8 cellular contexts compared by ENCODE assay signal in the genomic region with DNA sequence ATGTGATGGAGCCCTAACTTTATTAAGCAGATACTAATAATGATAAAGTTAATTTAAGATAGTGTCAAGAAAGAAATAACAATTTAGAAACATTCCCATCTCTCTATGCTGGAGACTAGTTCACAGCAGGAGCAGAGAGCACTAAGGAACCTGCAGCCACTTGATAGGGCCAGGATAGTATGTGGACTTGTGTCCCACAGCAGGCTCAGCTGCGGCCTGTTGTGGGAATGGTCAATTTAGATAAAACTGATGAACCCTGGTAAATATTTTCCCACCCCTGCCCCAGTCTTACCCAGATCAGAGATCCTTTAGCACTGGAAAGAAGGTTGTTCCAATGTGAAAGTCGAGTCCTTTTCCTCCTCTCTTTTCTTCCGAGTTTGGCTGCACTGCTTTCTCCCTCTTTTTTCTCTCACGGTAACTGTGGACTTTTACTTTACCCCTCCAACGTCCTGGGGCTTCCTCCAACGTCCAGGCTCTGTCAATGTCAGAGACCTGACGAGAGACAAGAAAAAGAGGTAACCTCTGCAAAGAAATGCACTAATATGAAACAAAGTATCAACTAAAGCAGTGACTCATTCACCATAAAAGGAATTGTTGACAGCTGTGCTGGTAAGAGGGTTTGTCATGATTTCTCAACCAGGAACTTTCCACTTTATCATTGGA. TPM values are rescaled to one million over a fixed set of nuclear protein-coding genes. Genes with fewer than 3 reads are reported as not detected.
DNase-seq lines count a peak whose midpoint lies in the region; ATAC-seq and TF ChIP-seq lines count a peak whose summit lies in the region.

A gene with protein sequence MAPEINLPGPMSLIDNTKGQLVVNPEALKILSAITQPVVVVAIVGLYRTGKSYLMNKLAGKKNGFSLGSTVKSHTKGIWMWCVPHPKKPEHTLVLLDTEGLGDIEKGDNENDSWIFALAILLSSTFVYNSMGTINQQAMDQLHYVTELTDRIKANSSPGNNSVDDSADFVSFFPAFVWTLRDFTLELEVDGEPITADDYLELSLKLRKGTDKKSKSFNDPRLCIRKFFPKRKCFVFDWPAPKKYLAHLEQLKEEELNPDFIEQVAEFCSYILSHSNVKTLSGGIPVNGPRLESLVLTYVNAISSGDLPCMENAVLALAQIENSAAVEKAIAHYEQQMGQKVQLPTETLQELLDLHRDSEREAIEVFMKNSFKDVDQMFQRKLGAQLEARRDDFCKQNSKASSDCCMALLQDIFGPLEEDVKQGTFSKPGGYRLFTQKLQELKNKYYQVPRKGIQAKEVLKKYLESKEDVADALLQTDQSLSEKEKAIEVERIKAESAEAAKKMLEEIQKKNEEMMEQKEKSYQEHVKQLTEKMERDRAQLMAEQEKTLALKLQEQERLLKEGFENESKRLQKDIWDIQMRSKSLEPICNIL (minus strand): TSS at position 544 of the 663 bp plus-strand sequence. CDS start 4,148 bp downstream, outside the sequence.

- DNase-seq in GM12865 (ENCODE audit: low read depth) (peak; percentile 10), KBM-7 (peak; percentile 30), foreskin fibroblast (peak; percentile 52 to 72), pons (ENCODE audit: low spot score) (peak; percentile 78), superior temporal gyrus (ENCODE audit: extremely low spot score) (no peak), NCI-H526 treated with DMSO at 0.1 percent for 48 hours (lab: John Stamatoyannopoulos, UW) (no peak)
- DNase-seq in activated T-cell treated with anti-CD3 and anti-CD28 coated beads, Interleukin-2, amount 50 U/mL, for 4 hours: no peak

- H3K4me1 Mint-ChIP-seq in activated T-cell treated with anti-CD3 and anti-CD28 coated beads, Interleukin-2, amount 50 U/mL, for 4 hours (ENCODE audit: low read depth): peaks cover 64% of the 10 kb centered on the region

- in situ Hi-C loops in KBM-7 (cut with MboI; ENCODE audit: low pct_unique_long_range_greater_than_20kb, low sequenced_read_pairs): no loop called here

- H3K9me3 Mint-ChIP-seq in activated T-cell treated with anti-CD3 and anti-CD28 coated beads, Interleukin-2, amount 50 U/mL, for 4 hours: no peaks in the 10 kb centered on the region

- H3K4me3 Mint-ChIP-seq in activated T-cell treated with anti-CD3 and anti-CD28 coated beads, Interleukin-2, amount 50 U/mL, for 4 hours: peak within 1 kb of the TSS; percentile 98

- ATAC-seq in GM21786 (IDR thresholded peaks at IDR 0.05; ENCODE audit: unreplicated experiment): peak; percentile 88
- ATAC-seq in activated T-cell treated with anti-CD3 and anti-CD28 coated beads, Interleukin-2, amount 50 U/mL, for 4 hours: peak; percentile 76 to 86

- H3K36me3 Mint-ChIP-seq in activated T-cell treated with anti-CD3 and anti-CD28 coated beads, Interleukin-2, amount 50 U/mL, for 4 hours (ENCODE audit: insufficient read depth): peaks cover 32% of the 10 kb centered on the region

- no peaks in the 10 kb centered on the region for H3K27me3 Mint-ChIP-seq in activated T-cell treated with anti-CD3 and anti-CD28 coated beads, Interleukin-2, amount 50 U/mL, for 4 hours (ENCODE audit: low read depth)

- H3K4me3 ChIP-seq in GM12865 (ENCODE audit: low read depth, low read length): no peak within 1 kb of the TSS
- peak within 1 kb of the TSS; percentile 40 to 57 for H3K4me3 ChIP-seq in foreskin fibroblast (ENCODE audit: low read depth in 1 of 2, low read length in 2 of 2)

- TF ChIP-seq CTCF in GM12865 (IDR thresholded peaks at IDR 0.05; ENCODE audit: insufficient read depth, low read depth, low read length, missing control alignments): no peak
- TF ChIP-seq CTCF in foreskin fibroblast (IDR thresholded peaks at IDR 0.05; ENCODE audit: low read depth, low read length): no peak

RNA-seq across cellular contexts. Expression of the gene that starts here (rescaled TPM):
- 100 to 1,000 TPM; 186 to 267 (median 244) TPM for total RNA-seq in activated T-cell treated with anti-CD3 and anti-CD28 coated beads, Interleukin-2, amount 50 U/mL, for 4 hours

Comparison
In these comparisons a context has a peak if more than half of its experiments do, and no peak if none do; other contexts are left out.
1. DNase-seq: peak in GM12865 (single experiment), KBM-7 (single experiment), foreskin fibroblast (2 of 2) and pons (single experiment); none in activated T-cell treated with anti-CD3 and anti-CD28 coated beads, Interleukin-2, amount 50 U/mL, for 4 hours (single experiment), superior temporal gyrus (single experiment) and NCI-H526 treated with DMSO at 0.1 percent for 48 hours (single experiment).